In the genomic region with DNA sequence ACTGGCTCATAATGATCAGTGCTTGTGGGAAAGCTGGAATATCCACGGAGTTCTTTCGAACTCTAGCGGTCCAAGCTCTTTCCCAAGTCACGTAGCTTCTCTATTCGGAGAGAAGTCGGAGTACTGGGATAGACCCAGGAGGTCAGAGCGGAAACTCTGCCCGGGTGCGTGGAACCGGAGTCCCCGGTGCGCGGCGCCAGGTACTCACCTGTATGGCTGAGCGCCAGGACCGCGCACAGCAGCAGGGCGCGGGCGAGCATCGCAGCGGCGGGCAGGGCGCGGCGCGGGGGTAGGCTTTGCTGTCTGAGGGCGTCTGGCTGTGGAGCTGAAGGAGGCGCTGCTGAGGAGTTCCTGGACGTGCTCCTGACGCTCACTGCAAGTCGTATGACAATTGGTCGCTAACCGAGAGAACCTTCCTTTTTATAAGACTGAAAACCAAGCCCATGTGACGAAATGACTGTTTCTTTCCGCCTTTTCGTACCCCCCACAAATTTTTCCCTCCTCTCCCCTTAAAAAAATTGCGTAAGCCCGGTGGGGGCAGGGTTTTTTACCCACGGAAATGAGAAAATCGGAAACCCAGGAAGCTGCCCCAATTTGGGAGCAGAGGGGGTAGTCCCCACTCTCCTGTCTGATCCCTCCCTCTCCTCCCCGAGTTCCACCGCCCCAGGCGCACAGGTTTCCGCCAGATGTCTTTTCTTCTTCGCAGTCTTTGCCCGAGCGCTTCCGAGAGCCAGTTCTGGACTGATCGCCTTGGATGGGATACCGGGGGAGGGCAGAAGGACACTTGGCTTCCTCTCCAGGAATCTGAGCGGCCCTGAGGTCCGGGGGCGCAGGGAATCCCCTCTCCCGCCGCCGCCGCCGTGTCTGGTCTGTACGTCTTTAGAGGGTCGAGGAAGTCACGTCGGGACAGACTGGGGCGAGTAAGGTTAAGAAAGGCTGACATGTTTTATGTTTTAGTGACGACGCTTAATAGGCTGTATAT, we compare ENCODE assay signal across 8 cellular contexts. TPM values are rescaled to one million over a fixed set of nuclear protein-coding genes. Genes with fewer than 3 reads are reported as not detected.
DNase-seq lines count a peak whose midpoint lies in the region; ATAC-seq and TF ChIP-seq lines count a peak whose summit lies in the region.

A gene (minus strand): TSS at position 393 of the 982 bp plus-strand sequence. CDS start 133 bp downstream, at position 260.

- H3K4me1 ChIP-seq in ES-I3 (ENCODE audit: insufficient read depth, low read length) (no peaks in the 10 kb centered on the region), IMR-90 (ENCODE audit: control insufficient read depth, insufficient read depth, low read length) (no peaks in the 10 kb centered on the region), body of pancreas (peaks cover 8% of the 10 kb centered on the region), iPS DF 6.9 (ENCODE audit: control insufficient read depth, insufficient read depth, low read length) (no peaks in the 10 kb centered on the region)

- in situ Hi-C loops in IMR-90 (cut with MboI; ENCODE audit: low sequenced_read_pairs) = loop anchor here (5.0 to 10.0 kb wide), 2 partner anchors 198 to 304 kb away; no protein-coding TSS in a partner anchor

- TF ChIP-seq POLR2A in IMR-90 (IDR thresholded peaks at IDR 0.05; ENCODE audit: low read depth, low read length) (peak; percentile 85), body of pancreas (IDR thresholded peaks at IDR 0.05) (peak in 2 of 3 donors; percentile 40 to 61)

- H2AK9ac ChIP-seq in IMR-90 (replicated peaks; ENCODE audit: low read depth, low read length, poor library complexity) = peak within 1 kb of the TSS; percentile 30

- DNase-seq in IMR-90 (peak; percentile 93), SK-N-DZ (ENCODE audit: low spot score) (peak; percentile 23), body of pancreas (peak; percentile 53 to 76 (median 68)), iPS DF 6.9 (ENCODE audit: low read depth, low spot score) (peak; percentile 63), renal cortical epithelial cell (ENCODE audit: low read depth) (peak; percentile 73), NCI-H2196 (lab: John Stamatoyannopoulos, UW; ENCODE audit: unreplicated experiment) (no peak)

- peak within 1 kb of the TSS; percentile 83 for H3K9ac ChIP-seq in ES-I3 (ENCODE audit: low read depth, low read length)
- peak within 1 kb of the TSS; percentile 79 for H3K9ac ChIP-seq in IMR-90 (ENCODE audit: low read depth, low read length)

- H3K9me1 ChIP-seq in IMR-90 (ENCODE audit: insufficient read depth, low read length) = no peaks in the 10 kb centered on the region

- peak within 1 kb of the TSS; percentile 50; the same call in 1 of the 2 replicates for H4K91ac ChIP-seq in IMR-90 (ENCODE audit: insufficient read depth, low read depth, low read length)

- CTCF ChIA-PET in IMR-90 (lab: Yijun Ruan, JAX) = interaction anchor here (0.6 to 1.2 kb wide), 7 partner anchors 12 to 238 kb away, joined by 3 to 5 read pairs (median 3); no protein-coding TSS in a partner anchor

- H3K9me3 ChIP-seq in ES-I3 (ENCODE audit: control insufficient read depth, insufficient read depth, low read length) (no peaks in the 10 kb centered on the region), IMR-90 (ENCODE audit: control insufficient read depth, insufficient read depth, low read length) (no peaks in the 10 kb centered on the region), body of pancreas (no peaks in the 10 kb centered on the region), iPS DF 6.9 (ENCODE audit: control insufficient read depth, insufficient read depth, low read length) (no peaks in the 10 kb centered on the region)

- peak within 1 kb of the TSS; percentile 92 for H2AFZ ChIP-seq in IMR-90 (replicated peaks; ENCODE audit: low read length, poor library complexity)

- TF ChIP-seq RAD21 in IMR-90 (IDR thresholded peaks at IDR 0.05; ENCODE audit: low read length) = peak; percentile 35

- peak within 1 kb of the TSS; percentile 61 for H3K18ac ChIP-seq in IMR-90 (ENCODE audit: low read depth, low read length)

- no peaks in the 10 kb centered on the region; the same call in 1 of the 2 replicates for H4K20me1 ChIP-seq in IMR-90 (ENCODE audit: insufficient read depth, low read length)

- POLR2A ChIA-PET in IMR-90 (lab: Charles Lee; ENCODE audit: unreplicated experiment) = no interaction called here

- ATAC-seq in GM21619 (IDR thresholded peaks at IDR 0.05; ENCODE audit: unreplicated experiment) (peak; percentile 91), IMR-90 (ENCODE audit: low read depth) (peak; percentile 96), body of pancreas (peak; percentile 85)

- H3K14ac ChIP-seq in IMR-90 (replicated peaks; ENCODE audit: low read depth, low read length) = peak within 1 kb of the TSS; percentile 70

- H2BK15ac ChIP-seq in IMR-90 (ENCODE audit: low read depth, low read length) = peak within 1 kb of the TSS; percentile 41; the same call in 1 of the 3 replicates

- H3K4ac ChIP-seq in IMR-90 (ENCODE audit: low read depth, low read length) = peak within 1 kb of the TSS; percentile 44

- TSS peak; percentile 90 for BruUV-seq in IMR-90 (replicated peaks; lab: Mats Ljungman, UMichigan)

- H3K27me3 ChIP-seq in IMR-90 (ENCODE audit: control insufficient read depth, insufficient read depth, low read length) (no peaks in the 10 kb centered on the region), body of pancreas (no peaks in the 10 kb centered on the region), iPS DF 6.9 (ENCODE audit: control insufficient read depth, insufficient read depth, low read length) (no peaks in the 10 kb centered on the region)

- peak within 1 kb of the TSS; percentile 95 for H3K4me2 ChIP-seq in IMR-90 (ENCODE audit: low read depth, low read length)

- H3K36me3 ChIP-seq in ES-I3 (ENCODE audit: insufficient read depth, low read length) = no peaks in the 10 kb centered on the region
- peaks cover 2% of the 10 kb centered on the region; the same call in 1 of the 2 replicates for H3K36me3 ChIP-seq in IMR-90 (ENCODE audit: control insufficient read depth, insufficient read depth, low read length)
- no peaks in the 10 kb centered on the region for H3K36me3 ChIP-seq in body of pancreas (replicated peaks in 1 of 2; ENCODE audit: insufficient read depth in 1 of 2, low read depth in 2 of 2)
- H3K36me3 ChIP-seq in iPS DF 6.9 (ENCODE audit: control insufficient read depth, insufficient read depth, low read length) = no peaks in the 10 kb centered on the region

- peak within 1 kb of the TSS; percentile 35 for H2BK5ac ChIP-seq in IMR-90 (ENCODE audit: low read depth, low read length, poor library complexity, severe bottlenecking)

- H2BK120ac ChIP-seq in IMR-90 (ENCODE audit: low read depth, low read length) = peak within 1 kb of the TSS; percentile 67

- H3K27ac ChIP-seq in IMR-90 (ENCODE audit: insufficient read depth, low read length) = peak within 1 kb of the TSS; percentile 72
- H3K27ac ChIP-seq in body of pancreas = peak within 1 kb of the TSS; percentile 10 to 77 (median 38)
- H3K27ac ChIP-seq in iPS DF 6.9 (ENCODE audit: low read length) = no peak within 1 kb of the TSS

- no peak within 1 kb of the TSS for H2AK5ac ChIP-seq in IMR-90 (ENCODE audit: low read depth, low read length)

- peak within 1 kb of the TSS; percentile 46 for H3K56ac ChIP-seq in IMR-90 (ENCODE audit: extremely low read depth, insufficient read depth, low read length)

- H3K23ac ChIP-seq in IMR-90 (ENCODE audit: low read depth, low read length) = peak within 1 kb of the TSS; percentile 82

- peak within 1 kb of the TSS; percentile 50 for H4K5ac ChIP-seq in IMR-90 (ENCODE audit: low read depth, low read length)

- H4K8ac ChIP-seq in IMR-90 (ENCODE audit: low read depth in 2 of 2, low read length in 2 of 2) = peak within 1 kb of the TSS; percentile 31 to 73; a peak in 3 of 4 replicates

- H3K4me3 ChIP-seq in IMR-90 (ENCODE audit: insufficient read depth, low read depth, low read length) = peak within 1 kb of the TSS; percentile 65
- peak within 1 kb of the TSS; percentile 7 to 45 for H3K4me3 ChIP-seq in body of pancreas
- peak within 1 kb of the TSS; percentile 72; the same call in 1 of the 2 replicates for H3K4me3 ChIP-seq in iPS DF 6.9 (ENCODE audit: low read length)

- intact Hi-C loops in IMR-90 (cut with micrococcal nuclease) (loop anchor here (1.0 to 5.0 kb wide), 3 partner anchors 73 to 306 kb away; a partner anchor contains a TSS), body of pancreas (cut with DNase I) (no loop called here)

- 1% methylated on average over 14 of the region's 66 CpGs; no CpG with 5 or more reads in 1 of the 2 experiments for WGBS in IMR-90 (ENCODE audit: extremely low coverage in 2 of 2, insufficient read length in 1 of 2), 2 experiments
- 1 to 2% methylated on average over 53 to 66 of the region's 66 CpGs for WGBS in body of pancreas, 2 donors
- no CpG with 5 or more reads among the region's 66 CpGs for WGBS in iPS DF 6.9 (ENCODE audit: insufficient coverage, insufficient read length)

- peak within 1 kb of the TSS; percentile 5; the same call in 1 of the 2 replicates for H2BK20ac ChIP-seq in IMR-90 (ENCODE audit: low read depth, low read length)

- dilution Hi-C loops in IMR-90 (cut with HindIII; ENCODE audit: low sequenced_read_pairs, unreplicated experiment) = no loop called here

- TF ChIP-seq CTCF in IMR-90 (conservative IDR thresholded peaks at IDR 0.05; ENCODE audit: low read depth, low read length) (peak; percentile 60), body of pancreas (IDR thresholded peaks at IDR 0.05) (peak in 5 of 7 experiments; percentile 7 to 37 (median 28))

- H3K79me1 ChIP-seq in IMR-90 (ENCODE audit: low read depth in 1 of 2, low read length in 2 of 2) = no peaks in the 10 kb centered on the region

TF ChIP-seq in IMR-90, 13 proteins besides CTCF, POLR2A, EP300 and RAD21 (continues in another document):
- TF ChIP-seq FOS (IDR thresholded peaks at IDR 0.05; ENCODE audit: low read depth, low read length) = no peak
- TF ChIP-seq MAZ (IDR thresholded peaks at IDR 0.05; ENCODE audit: borderline replicate concordance, low read depth, low read length) = peak; percentile 46; the same call in 1 of the 2 replicates
- TF ChIP-seq NFE2L2 (IDR thresholded peaks at IDR 0.05; ENCODE audit: low read depth, low read length) = no peak; the same call in 1 of the 2 replicates
- peak; percentile 91 for TF ChIP-seq CEBPB (IDR thresholded peaks at IDR 0.05; ENCODE audit: low read depth, low read length)
- no peak for TF ChIP-seq RCOR1 (IDR thresholded peaks at IDR 0.05; ENCODE audit: insufficient replicate concordance, low read length)
- no peak for TF ChIP-seq RFX5 (IDR thresholded peaks at IDR 0.05; ENCODE audit: low read depth, low read length)
- TF ChIP-seq MXI1 (IDR thresholded peaks at IDR 0.05; ENCODE audit: borderline replicate concordance, low read depth, low read length) = no peak
- TF ChIP-seq CHD1 (IDR thresholded peaks at IDR 0.05; ENCODE audit: low read depth, low read length) = peak; percentile 69; the same call in 1 of the 2 replicates

RNA-seq across cellular contexts. Expression of the gene that starts here (rescaled TPM):
- total RNA-seq in IMR-90 (2012; rRNA removed) = 4.8 and 6.9 TPM in 2 replicates
- polyA plus RNA-seq in IMR-90 (2012; rRNA removed) = 3.4 and 6.3 TPM in 2 replicates
- 3.8 and 13.3 TPM in 2 replicates for polyA plus RNA-seq in IMR-90 (2012; cell fraction: cytosol; rRNA removed)
- 24.8 and 38.9 TPM in 2 replicates for polyA plus RNA-seq in IMR-90 (2012; cell fraction: nucleus; rRNA removed; ENCODE audit: low replicate concordance)
- not detected in 2 replicates for polyA plus RNA-seq in SK-N-DZ (2014; cell fraction: cytosol; rRNA removed)
- polyA plus RNA-seq in SK-N-DZ (2014; cell fraction: nucleus; rRNA removed) = not detected in 2 replicates
- 1 to 10 TPM; 1.3 to 3.3 TPM for total RNA-seq in body of pancreas
- total RNA-seq in renal cortical epithelial cell = 0.30 and 2.6 TPM in 2 replicates
